Comparison of ENCODE assay signal across 23 cellular contexts in genomic region chr17:66531826-66532439, GRCh38.
DNase-seq lines count a peak whose midpoint lies in the region; ATAC-seq and TF ChIP-seq lines count a peak whose summit lies in the region.
"Had no signal": no experiment of that assay in that cellular context is flagged by ENCODE, and none has a peak within 500 bp of the region (broad histone marks: within the 10 kb centered on the region; RNA-seq: fewer than 3 reads in every experiment).

No MANE protein-coding gene starts in this region.

- H3K4me2 ChIP-seq in smooth muscle cell, result no peak overlapping the region

- H3K4me3 Mint-ChIP-seq in brain (no peak overlapping the region), nephron progenitor cell (no peak overlapping the region), natural killer cell (no peak overlapping the region)
- H3K4me3 Mint-ChIP-seq: activated CD8-positive, alpha-beta T cell treated with anti-CD3 and anti-CD28 coated beads, Interleukin-2, amount 10 ng/mL, durations not matched to agents 7 days and 5 days; activated naive CD8-positive, alpha-beta T cell treated with anti-CD3 and anti-CD28 coated beads, Interleukin-2, amount 10 ng/mL, durations not matched to agents 7 days and 5 days; activated T-cell treated with anti-CD3 and anti-CD28 coated beads, Interleukin-2, amount 50 U/mL, for 72 hours had no signal

- TF ChIP-seq CTCF in brain (conservative IDR thresholded peaks at IDR 0.05), result no peak
- TF ChIP-seq CTCF in nephron progenitor cell (IDR thresholded peaks at IDR 0.05), result no peak
- TF ChIP-seq CTCF in natural killer cell (IDR thresholded peaks at IDR 0.05), result no peak
- TF ChIP-seq CTCF in psoas muscle (IDR thresholded peaks at IDR 0.05), result no peak
- no peak for TF ChIP-seq CTCF in smooth muscle cell (IDR thresholded peaks at IDR 0.05; ENCODE audit: borderline replicate concordance, insufficient read depth, poor library complexity, severe bottlenecking)

- H4K20me1 ChIP-seq in smooth muscle cell (ENCODE audit: low read depth), result no peaks in the 10 kb centered on the region

- H3K4me3 ChIP-seq in psoas muscle (no peak overlapping the region), smooth muscle cell (no peak overlapping the region)
- H3K4me3 ChIP-seq: heart right ventricle, mucosa of descending colon, SJSA1, thoracic aorta had no signal

- H3K4me1 ChIP-seq in psoas muscle (no peaks in the 10 kb centered on the region), smooth muscle cell (ENCODE audit: low read depth) (peaks cover 32% of the 10 kb centered on the region)

- H3K9me3 ChIP-seq in psoas muscle (no peaks in the 10 kb centered on the region), smooth muscle cell (replicated peaks; ENCODE audit: low read depth) (no peaks in the 10 kb centered on the region)
- H3K9me3 ChIP-seq: heart right ventricle, mucosa of descending colon, neutrophil, SJSA1, thoracic aorta had no signal

- H2AFZ ChIP-seq in smooth muscle cell (ENCODE audit: low read depth), result no peak overlapping the region

- H3K27ac ChIP-seq in psoas muscle, result no peak overlapping the region
- H3K27ac ChIP-seq in smooth muscle cell (ENCODE audit: low read depth), result no peak overlapping the region
- H3K27ac ChIP-seq: heart right ventricle, neutrophil, SJSA1, thoracic aorta had no signal

- H3F3A ChIP-seq in smooth muscle cell (ENCODE audit: low read depth), result peaks cover 4% of the 10 kb centered on the region

- ATAC-seq in GM21381 (IDR thresholded peaks at IDR 0.05; ENCODE audit: unreplicated experiment) (no peak), natural killer cell (no peak), psoas muscle (no peak)
- ATAC-seq: activated CD8-positive, alpha-beta T cell treated with anti-CD3 and anti-CD28 coated beads, Interleukin-2, amount 10 ng/mL, durations not matched to agents 7 days and 5 days; activated T-cell treated with anti-CD3 and anti-CD28 coated beads, Interleukin-2, amount 50 U/mL, for 72 hours; heart right ventricle; left lobe of liver; mucosa of descending colon; right cardiac atrium had no signal

- H3K79me2 ChIP-seq in smooth muscle cell (ENCODE audit: low read depth), result no peaks in the 10 kb centered on the region

- intact Hi-C loops in natural killer cell (cut with micrococcal nuclease) (no loop called here), psoas muscle (cut with DNase I) (no loop called here)

- peak; percentile 47 for DNase-seq in Ammon's horn (ENCODE audit: low spot score)
- peak; percentile 59 for DNase-seq in HT1080 (ENCODE audit: low read depth)
- no peak for DNase-seq in nephron progenitor cell
- no peak for DNase-seq in natural killer cell
- DNase-seq in psoas muscle, result no peak
- DNase-seq in smooth muscle cell (lab: John Stamatoyannopoulos, UW; ENCODE audit: unreplicated experiment), result no peak
- DNase-seq: ACHN; activated CD8-positive, alpha-beta T cell treated with anti-CD3 and anti-CD28 coated beads, Interleukin-2, amount 10 ng/mL, durations not matched to agents 7 days and 5 days; activated naive CD8-positive, alpha-beta T cell treated with anti-CD3 and anti-CD28 coated beads, Interleukin-2, amount 10 ng/mL, durations not matched to agents 7 days and 5 days; activated T-cell treated with anti-CD3 and anti-CD28 coated beads, Interleukin-2, amount 50 U/mL, for 72 hours; C1 segment of cervical spinal cord; cortex of kidney; heart right ventricle; mucosa of descending colon; NCI-H226; NCI-H774; right cardiac atrium had no signal

- H3K27me3 ChIP-seq in psoas muscle (ENCODE audit: insufficient read depth in 3 of 3, low read length in 2 of 3) (no peaks in the 10 kb centered on the region), smooth muscle cell (ENCODE audit: low read depth) (no peaks in the 10 kb centered on the region)
- H3K27me3 ChIP-seq: heart right ventricle, neutrophil, SJSA1 had no signal

- H3K4me1 Mint-ChIP-seq in brain (peaks cover 78% of the 10 kb centered on the region), nephron progenitor cell (peaks cover 51% of the 10 kb centered on the region), natural killer cell (peaks cover 6 to 14% of the 10 kb centered on the region in 2 donors)

- 84 to 91% (median 86%) methylated on average over 6 of the region's 6 CpGs for WGBS in psoas muscle, 3 donors
- WGBS in smooth muscle cell (ENCODE audit: low lambda C conversion rate), result 66% methylated on average over 6 of the region's 6 CpGs

- peak overlapping the region in 3 of 5 experiments; percentile 56 to 71 (median 68) for H3K27ac Mint-ChIP-seq in brain
- H3K27ac Mint-ChIP-seq in nephron progenitor cell, result peak overlapping the region; percentile 66
- H3K27ac Mint-ChIP-seq in natural killer cell, result no peak overlapping the region
- H3K27ac Mint-ChIP-seq: activated CD8-positive, alpha-beta T cell treated with anti-CD3 and anti-CD28 coated beads, Interleukin-2, amount 10 ng/mL, durations not matched to agents 7 days and 5 days; activated naive CD8-positive, alpha-beta T cell treated with anti-CD3 and anti-CD28 coated beads, Interleukin-2, amount 10 ng/mL, durations not matched to agents 7 days and 5 days had no signal

- no peak overlapping the region for H3K9ac ChIP-seq in smooth muscle cell (ENCODE audit: low read depth)

- H3K36me3 ChIP-seq in psoas muscle (ENCODE audit: insufficient read depth in 1 of 2, low read depth in 1 of 2), result no peaks in the 10 kb centered on the region
- no peaks in the 10 kb centered on the region for H3K36me3 ChIP-seq in smooth muscle cell (ENCODE audit: low read depth)
- H3K36me3 ChIP-seq: heart right ventricle, neutrophil, SJSA1, thoracic aorta had no signal

- no peaks in the 10 kb centered on the region for H3K36me3 Mint-ChIP-seq in brain
- no peaks in the 10 kb centered on the region for H3K36me3 Mint-ChIP-seq in nephron progenitor cell (ENCODE audit: low read depth)
- H3K36me3 Mint-ChIP-seq in natural killer cell, result no peaks in the 10 kb centered on the region

- H3K27me3 Mint-ChIP-seq in brain (no peaks in the 10 kb centered on the region), nephron progenitor cell (ENCODE audit: low read depth, poor library complexity) (peaks cover 9% of the 10 kb centered on the region), natural killer cell (ENCODE audit: low read depth in 2 of 2) (no peaks in the 10 kb centered on the region)
- H3K27me3 Mint-ChIP-seq: activated naive CD8-positive, alpha-beta T cell treated with anti-CD3 and anti-CD28 coated beads, Interleukin-2, amount 10 ng/mL, durations not matched to agents 7 days and 5 days had no signal

- H3K9me3 Mint-ChIP-seq in brain (no peaks in the 10 kb centered on the region), nephron progenitor cell (no peaks in the 10 kb centered on the region), natural killer cell (no peaks in the 10 kb centered on the region)
- H3K9me3 Mint-ChIP-seq: activated T-cell treated with anti-CD3 and anti-CD28 coated beads, Interleukin-2, amount 50 U/mL, for 72 hours had no signal

Comparison
In these comparisons a context has a peak if more than half of its experiments do, and no peak if none do; other contexts are left out.
1. DNase-seq: peak in Ammon's horn (single experiment) and HT1080 (single experiment); none in nephron progenitor cell (single experiment), natural killer cell (single experiment), psoas muscle (0 of 2) and smooth muscle cell (single experiment).
2. H3K27ac Mint-ChIP-seq: peak in brain (3 of 5) and nephron progenitor cell (single experiment); none in natural killer cell (0 of 2).